9 cellular contexts compared by ENCODE assay signal in the genomic region with DNA sequence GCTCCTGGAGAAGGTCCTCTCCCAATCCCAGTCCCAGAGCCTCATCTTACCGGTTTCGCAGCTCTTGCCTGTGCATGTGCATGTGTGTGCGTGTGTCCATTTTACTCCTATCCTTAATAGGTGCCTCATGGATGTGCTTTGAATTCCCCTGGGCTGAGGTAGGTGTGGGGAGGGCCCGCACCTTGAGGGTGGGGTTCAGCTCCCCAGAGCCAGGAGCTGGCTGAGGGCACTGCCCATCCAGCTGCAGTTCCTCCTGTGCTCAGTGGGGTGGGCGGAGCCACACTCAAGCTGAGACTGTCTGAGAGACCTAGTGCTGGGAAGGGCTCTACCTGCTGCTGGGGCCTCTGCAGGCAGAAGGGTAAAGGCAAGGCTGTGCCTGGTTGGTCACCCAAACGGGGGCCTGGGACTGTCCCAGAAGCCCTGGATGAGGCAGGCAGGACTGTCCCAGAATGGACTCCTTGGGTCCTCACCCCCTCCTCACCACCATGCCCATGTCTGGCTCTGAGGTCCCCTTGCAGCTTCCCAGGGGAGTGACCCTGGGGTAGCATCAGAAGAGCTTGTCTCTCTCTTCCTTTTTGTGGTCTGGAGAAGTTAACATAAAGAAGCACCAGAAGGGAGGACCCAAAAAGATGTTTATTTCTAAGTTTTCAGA. TPM values are rescaled to one million over a fixed set of nuclear protein-coding genes. Genes with fewer than 3 reads are reported as not detected.
A peak's percentile ranks its signal among the peaks of the same experiment; 100 is the strongest.
DNase-seq lines count a peak whose midpoint lies in the region; ATAC-seq and TF ChIP-seq lines count a peak whose summit lies in the region.
"Had no signal": no experiment of that assay in that cellular context is flagged by ENCODE, and none has a peak within 500 bp of the region (broad histone marks: within the 10 kb centered on the region; RNA-seq: fewer than 3 reads in every experiment).

No MANE protein-coding gene starts in this region.

- TF ChIP-seq CTCF in HFFc6 (IDR thresholded peaks at IDR 0.05): no peak

- H3K36me3 Mint-ChIP-seq in activated naive CD4-positive, alpha-beta T cell treated with anti-CD3 and anti-CD28 coated beads for 36 hours (ENCODE audit: low read depth): peaks cover 2% of the 10 kb centered on the region
- H3K36me3 Mint-ChIP-seq in HFFc6 (ENCODE audit: low read depth): no peaks in the 10 kb centered on the region
- H3K36me3 Mint-ChIP-seq in immature natural killer cell: peaks cover 0 to 2% (median 0%) of the 10 kb centered on the region in 3 donors

- H3K4me1 Mint-ChIP-seq in activated naive CD4-positive, alpha-beta T cell treated with anti-CD3 and anti-CD28 coated beads for 36 hours (ENCODE audit: low read depth): no peaks in the 10 kb centered on the region
- H3K4me1 Mint-ChIP-seq in HFFc6 (ENCODE audit: low read depth) (peaks cover 17% of the 10 kb centered on the region), immature natural killer cell (no peaks in the 10 kb centered on the region)

- H3K4me3 Mint-ChIP-seq in activated naive CD4-positive, alpha-beta T cell treated with anti-CD3 and anti-CD28 coated beads for 36 hours: no peak overlapping the region
- H3K4me3 Mint-ChIP-seq in HFFc6 (peak overlapping the region; percentile 25), immature natural killer cell (no peak overlapping the region)
- H3K4me3 Mint-ChIP-seq: stimulated activated naive CD8-positive, alpha-beta T cell treated with anti-CD3 and anti-CD28 coated beads, Interleukin-15, Interleukin-2, amounts not matched to agents 100 ng/mL and 50 ng/mL, for 24 hours had no signal

- intact Hi-C loops in activated naive CD4-positive, alpha-beta T cell treated with anti-CD3 and anti-CD28 coated beads for 36 hours (cut with micrococcal nuclease): no loop called here
- intact Hi-C loops in left ventricle myocardium superior (cut with micrococcal nuclease): no loop called here

- no peaks in the 10 kb centered on the region for H3K9me3 Mint-ChIP-seq in activated naive CD4-positive, alpha-beta T cell treated with anti-CD3 and anti-CD28 coated beads for 36 hours
- H3K9me3 Mint-ChIP-seq in HFFc6 (no peaks in the 10 kb centered on the region), immature natural killer cell (no peaks in the 10 kb centered on the region)
- H3K9me3 Mint-ChIP-seq: stimulated activated naive CD8-positive, alpha-beta T cell treated with anti-CD3 and anti-CD28 coated beads, Interleukin-15, Interleukin-2, amounts not matched to agents 100 ng/mL and 50 ng/mL, for 24 hours had no signal

- peaks cover 5% of the 10 kb centered on the region for H3K27me3 Mint-ChIP-seq in activated naive CD4-positive, alpha-beta T cell treated with anti-CD3 and anti-CD28 coated beads for 36 hours (ENCODE audit: low read depth)
- H3K27me3 Mint-ChIP-seq in HFFc6 (ENCODE audit: insufficient read depth) (peaks cover 7% of the 10 kb centered on the region), immature natural killer cell (ENCODE audit: low read depth in 3 of 3) (peaks cover 10 to 25% (median 20%) of the 10 kb centered on the region in 3 donors)

- DNase-seq in activated naive CD4-positive, alpha-beta T cell treated with anti-CD3 and anti-CD28 coated beads for 36 hours: peak; percentile 19
- no peak for DNase-seq in activated naive CD4-positive, alpha-beta T cell treated with anti-CD3 and anti-CD28 coated beads, Interleukin-2, amount 50 U/mL, for 16 hours
- DNase-seq in HFFc6 (no peak), NAMALWA (ENCODE audit: low spot score) (peak; percentile 50), left ventricle myocardium superior (no peak), immature natural killer cell (no peak), superior temporal gyrus (ENCODE audit: extremely low spot score) (no peak)
- DNase-seq in NK-92 treated with Interleukin-12 subunit alpha and Interleukin-12 subunit beta, amount 100 ng/mL, for 24 hours (lab: John Stamatoyannopoulos, UW): no peak

- ATAC-seq in left ventricle myocardium superior: peak; percentile 31

- CTCF ChIA-PET in activated naive CD4-positive, alpha-beta T cell treated with anti-CD3 and anti-CD28 coated beads for 36 hours (lab: Charles Lee): interaction anchor here (0.8 to 3.4 kb wide), 6 partner anchors 10 to 287 kb away, joined by 3 to 14 read pairs (median 5); partner anchors contain the start of gene HS1BP3

- H3K27ac Mint-ChIP-seq in activated naive CD4-positive, alpha-beta T cell treated with anti-CD3 and anti-CD28 coated beads for 36 hours: no peak overlapping the region
- H3K27ac Mint-ChIP-seq in HFFc6: peak overlapping the region; percentile 60; the same call in 1 of the 2 replicates
- no peak overlapping the region for H3K27ac Mint-ChIP-seq in immature natural killer cell
- H3K27ac Mint-ChIP-seq: stimulated activated naive CD8-positive, alpha-beta T cell treated with anti-CD3 and anti-CD28 coated beads, Interleukin-15, Interleukin-2, amounts not matched to agents 100 ng/mL and 50 ng/mL, for 24 hours had no signal

RNA-seq across cellular contexts. Expression of gene GDF7, which starts 8.9 kb away (rescaled TPM):
- not detected for total RNA-seq in activated naive CD4-positive, alpha-beta T cell treated with anti-CD3 and anti-CD28 coated beads for 36 hours
- total RNA-seq in HFFc6 (2021; fragmentation: NEBNext Ultra II Directional; extraction: Animal tissue kit (Norgen Biotek cat#: 25700)): under 1 TPM in 1 of 6 experiments, not detected in 5; 0.05 TPM
- total RNA-seq in left ventricle myocardium superior: 0.32 TPM
- not detected for polyA plus RNA-seq in immature natural killer cell

RNA-seq across cellular contexts. Expression of gene HS1BP3, which starts 24.9 kb away (rescaled TPM):
- 1 to 10 TPM; 6.0 to 6.1 TPM for total RNA-seq in activated naive CD4-positive, alpha-beta T cell treated with anti-CD3 and anti-CD28 coated beads for 36 hours
- 10 to 100 TPM; 12.7 to 17.3 (median 15.8) TPM for total RNA-seq in HFFc6 (2021; fragmentation: NEBNext Ultra II Directional; extraction: Animal tissue kit (Norgen Biotek cat#: 25700))
- total RNA-seq in left ventricle myocardium superior: 20.2 TPM
- 10 to 100 TPM; 19.2 to 31.1 (median 25.3) TPM for polyA plus RNA-seq in immature natural killer cell

Comparison
In these comparisons a context has a peak if more than half of its experiments do, and no peak if none do; other contexts are left out.
1. DNase-seq: peak in activated naive CD4-positive, alpha-beta T cell treated with anti-CD3 and anti-CD28 coated beads for 36 hours (single experiment) and NAMALWA (single experiment); none in activated naive CD4-positive, alpha-beta T cell treated with anti-CD3 and anti-CD28 coated beads, Interleukin-2, amount 50 U/mL, for 16 hours (single experiment), HFFc6 (single experiment), left ventricle myocardium superior (single experiment), immature natural killer cell (0 of 3), superior temporal gyrus (single experiment) and NK-92 treated with Interleukin-12 subunit alpha and Interleukin-12 subunit beta, amount 100 ng/mL, for 24 hours (single experiment).